Comparison of ENCODE assay signal across 1 cellular context in the genomic region with DNA sequence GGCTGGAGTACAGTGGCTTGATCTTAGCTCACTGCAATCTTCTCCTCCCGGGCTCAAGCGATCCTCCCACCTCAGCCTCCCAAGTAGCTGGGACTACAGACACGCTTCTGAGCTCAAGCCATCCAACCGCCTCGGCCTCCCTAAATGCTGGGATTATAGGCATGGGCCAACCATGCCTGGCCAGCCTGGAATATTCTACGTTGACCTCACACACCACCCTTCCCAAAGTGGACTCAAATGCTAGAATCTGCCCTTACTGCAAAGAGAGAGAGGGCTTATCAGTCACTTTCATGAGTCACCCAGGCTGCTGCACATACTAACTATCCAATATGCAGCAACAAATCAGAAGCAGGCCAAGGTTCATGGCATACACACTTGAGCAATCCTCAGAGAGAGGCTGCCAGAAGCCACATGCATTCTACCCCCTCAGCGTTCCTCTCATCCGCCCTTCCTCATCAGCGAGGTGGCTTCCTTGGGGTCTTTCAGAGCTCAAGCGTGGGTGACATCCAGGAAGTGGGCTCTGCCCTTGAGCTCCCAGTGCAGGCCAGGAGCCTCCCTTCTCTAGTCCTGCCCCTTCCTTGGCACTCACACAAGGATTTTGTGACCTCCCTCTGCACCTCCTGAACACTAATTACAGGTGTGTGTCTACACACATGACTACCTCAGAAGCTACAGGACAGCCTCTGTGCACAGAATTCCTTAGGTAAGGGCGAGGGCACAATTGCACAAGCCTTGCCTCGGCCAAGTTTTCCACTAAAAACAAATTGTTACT.
TF ChIP-seq lines count a peak whose summit lies in the region.

No MANE protein-coding gene starts in this region.

TF ChIP-seq in HepG2, 621 proteins besides CTCF, POLR2A, EP300 and RAD21 (continued from another document and continues in another):
- TF ChIP-seq ZNF878 (CRISPR knock-in tag; IDR thresholded peaks at IDR 0.05) (no peak), SNAI1 (CRISPR knock-in tag; IDR thresholded peaks at IDR 0.05; ENCODE audit: borderline replicate concordance) (no peak), TBX3 (IDR thresholded peaks at IDR 0.05; ENCODE audit: borderline replicate concordance) (peak; percentile 41; the same call in 1 of the 2 replicates), NFKBIZ (CRISPR knock-in tag; IDR thresholded peaks at IDR 0.05) (no peak; the same call in 1 of the 2 replicates), ZNF180 (CRISPR knock-in tag; IDR thresholded peaks at IDR 0.05; ENCODE audit: borderline replicate concordance, low read depth) (no peak), NFATC3 (CRISPR knock-in tag; IDR thresholded peaks at IDR 0.05) (no peak), MBD4 (IDR thresholded peaks at IDR 0.05; ENCODE audit: borderline replicate concordance, low read length) (no peak), SRY (CRISPR knock-in tag; IDR thresholded peaks at IDR 0.05) (no peak), SKI (IDR thresholded peaks at IDR 0.05; ENCODE audit: partially characterized antibody) (peak; percentile 65), ZNF446 (CRISPR knock-in tag; IDR thresholded peaks at IDR 0.05) (no peak), ARNT (IDR thresholded peaks at IDR 0.05) (no peak), ZNF543 (CRISPR knock-in tag; IDR thresholded peaks at IDR 0.05) (no peak), ATF1 (CRISPR knock-in tag; IDR thresholded peaks at IDR 0.05) (no peak), ZNF550 (CRISPR knock-in tag; IDR thresholded peaks at IDR 0.05; ENCODE audit: borderline replicate concordance) (no peak), TP53 (CRISPR knock-in tag; conservative IDR thresholded peaks at IDR 0.05) (no peak), GTF3A (CRISPR knock-in tag; conservative IDR thresholded peaks at IDR 0.05) (no peak), ARNT2 (CRISPR knock-in tag; IDR thresholded peaks at IDR 0.05; ENCODE audit: low read depth) (0 out of 2 replicates have a peak, but pooled peaks have one; percentile 65), RFX3 (CRISPR knock-in tag; IDR thresholded peaks at IDR 0.05) (no peak), FOXA3 (CRISPR knock-in tag; IDR thresholded peaks at IDR 0.05) (peak; percentile 82), NFYB (CRISPR knock-in tag; IDR thresholded peaks at IDR 0.05) (no peak), YEATS2 (CRISPR knock-in tag; IDR thresholded peaks at IDR 0.05; ENCODE audit: borderline replicate concordance) (no peak), DPF2 (CRISPR knock-in tag; IDR thresholded peaks at IDR 0.05; ENCODE audit: borderline replicate concordance, low read depth) (peak; percentile 82; the same call in 1 of the 2 replicates), ATM (IDR thresholded peaks at IDR 0.05; ENCODE audit: borderline replicate concordance) (no peak), EHMT2 (IDR thresholded peaks at IDR 0.05; ENCODE audit: borderline replicate concordance, low read depth, low read length) (peak; percentile 67; the same call in 1 of the 2 replicates), HNRNPL (IDR thresholded peaks at IDR 0.05; ENCODE audit: low read depth, low read length) (no peak), CBX2 (IDR thresholded peaks at IDR 0.05; ENCODE audit: low read depth, low read length) (no peak), CBX2 (CRISPR knock-in tag; IDR thresholded peaks at IDR 0.05; ENCODE audit: low read depth) (0 out of 2 replicates have a peak, but pooled peaks have one; percentile 43), ARNTL (CRISPR knock-in tag; IDR thresholded peaks at IDR 0.05) (no peak), ERF (CRISPR knock-in tag; IDR thresholded peaks at IDR 0.05) (peak; percentile 74), MEIS2 (CRISPR knock-in tag; IDR thresholded peaks at IDR 0.05) (0 out of 2 replicates have a peak, but pooled peaks have one; percentile 21), AKAP8 (CRISPR knock-in tag; IDR thresholded peaks at IDR 0.05) (no peak), ZNF841 (CRISPR knock-in tag; IDR thresholded peaks at IDR 0.05; ENCODE audit: borderline replicate concordance) (no peak), ZFP82 (CRISPR knock-in tag; IDR thresholded peaks at IDR 0.05; ENCODE audit: borderline replicate concordance) (no peak), BRD4 (CRISPR knock-in tag; IDR thresholded peaks at IDR 0.05) (no peak), RXRA (CRISPR knock-in tag; IDR thresholded peaks at IDR 0.05) (peak; percentile 97)
- TF ChIP-seq, protein P1, sequence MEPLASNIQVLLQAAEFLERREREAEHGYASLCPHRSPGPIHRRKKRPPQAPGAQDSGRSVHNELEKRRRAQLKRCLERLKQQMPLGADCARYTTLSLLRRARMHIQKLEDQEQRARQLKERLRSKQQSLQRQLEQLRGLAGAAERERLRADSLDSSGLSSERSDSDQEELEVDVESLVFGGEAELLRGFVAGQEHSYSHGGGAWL (CRISPR knock-in tag; IDR thresholded peaks at IDR 0.05): no peak
- TF ChIP-seq, protein P2, sequence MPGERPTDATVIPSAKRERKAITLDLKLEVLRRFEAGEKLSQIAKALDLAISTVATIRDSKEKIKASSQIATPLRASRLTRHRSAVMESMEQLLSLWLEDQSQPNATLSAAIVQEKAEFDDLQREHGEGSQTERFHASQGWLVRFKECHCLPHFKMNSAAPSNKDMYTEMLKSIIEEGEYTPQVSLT (CRISPR knock-in tag; IDR thresholded peaks at IDR 0.05; ENCODE audit: borderline replicate concordance, low read depth): no peak
- TF ChIP-seq, protein P3, sequence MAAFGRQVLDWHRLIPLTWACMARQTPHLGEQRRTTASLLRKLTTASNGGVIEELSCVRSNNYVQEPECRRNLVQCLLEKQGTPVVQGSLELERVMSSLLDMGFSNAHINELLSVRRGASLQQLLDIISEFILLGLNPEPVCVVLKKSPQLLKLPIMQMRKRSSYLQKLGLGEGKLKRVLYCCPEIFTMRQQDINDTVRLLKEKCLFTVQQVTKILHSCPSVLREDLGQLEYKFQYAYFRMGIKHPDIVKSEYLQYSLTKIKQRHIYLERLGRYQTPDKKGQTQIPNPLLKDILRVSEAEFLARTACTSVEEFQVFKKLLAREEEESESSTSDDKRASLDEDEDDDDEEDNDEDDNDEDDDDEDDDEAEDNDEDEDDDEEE (CRISPR knock-in tag; IDR thresholded peaks at IDR 0.05): peak; percentile 55; the same call in 1 of the 2 replicates
- TF ChIP-seq, protein P4, sequence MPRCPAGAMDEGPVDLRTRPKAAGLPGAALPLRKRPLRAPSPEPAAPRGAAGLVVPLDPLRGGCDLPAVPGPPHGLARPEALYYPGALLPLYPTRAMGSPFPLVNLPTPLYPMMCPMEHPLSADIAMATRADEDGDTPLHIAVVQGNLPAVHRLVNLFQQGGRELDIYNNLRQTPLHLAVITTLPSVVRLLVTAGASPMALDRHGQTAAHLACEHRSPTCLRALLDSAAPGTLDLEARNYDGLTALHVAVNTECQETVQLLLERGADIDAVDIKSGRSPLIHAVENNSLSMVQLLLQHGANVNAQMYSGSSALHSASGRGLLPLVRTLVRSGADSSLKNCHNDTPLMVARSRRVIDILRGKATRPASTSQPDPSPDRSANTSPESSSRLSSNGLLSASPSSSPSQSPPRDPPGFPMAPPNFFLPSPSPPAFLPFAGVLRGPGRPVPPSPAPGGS (CRISPR knock-in tag; IDR thresholded peaks at IDR 0.05): no peak
- TF ChIP-seq, protein P5, sequence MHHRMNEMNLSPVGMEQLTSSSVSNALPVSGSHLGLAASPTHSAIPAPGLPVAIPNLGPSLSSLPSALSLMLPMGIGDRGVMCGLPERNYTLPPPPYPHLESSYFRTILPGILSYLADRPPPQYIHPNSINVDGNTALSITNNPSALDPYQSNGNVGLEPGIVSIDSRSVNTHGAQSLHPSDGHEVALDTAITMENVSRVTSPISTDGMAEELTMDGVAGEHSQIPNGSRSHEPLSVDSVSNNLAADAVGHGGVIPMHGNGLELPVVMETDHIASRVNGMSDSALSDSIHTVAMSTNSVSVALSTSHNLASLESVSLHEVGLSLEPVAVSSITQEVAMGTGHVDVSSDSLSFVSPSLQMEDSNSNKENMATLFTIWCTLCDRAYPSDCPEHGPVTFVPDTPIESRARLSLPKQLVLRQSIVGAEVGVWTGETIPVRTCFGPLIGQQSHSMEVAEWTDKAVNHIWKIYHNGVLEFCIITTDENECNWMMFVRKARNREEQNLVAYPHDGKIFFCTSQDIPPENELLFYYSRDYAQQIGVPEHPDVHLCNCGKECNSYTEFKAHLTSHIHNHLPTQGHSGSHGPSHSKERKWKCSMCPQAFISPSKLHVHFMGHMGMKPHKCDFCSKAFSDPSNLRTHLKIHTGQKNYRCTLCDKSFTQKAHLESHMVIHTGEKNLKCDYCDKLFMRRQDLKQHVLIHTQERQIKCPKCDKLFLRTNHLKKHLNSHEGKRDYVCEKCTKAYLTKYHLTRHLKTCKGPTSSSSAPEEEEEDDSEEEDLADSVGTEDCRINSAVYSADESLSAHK (CRISPR knock-in tag; IDR thresholded peaks at IDR 0.05; ENCODE audit: borderline replicate concordance): no peak
- TF ChIP-seq, protein P6, sequence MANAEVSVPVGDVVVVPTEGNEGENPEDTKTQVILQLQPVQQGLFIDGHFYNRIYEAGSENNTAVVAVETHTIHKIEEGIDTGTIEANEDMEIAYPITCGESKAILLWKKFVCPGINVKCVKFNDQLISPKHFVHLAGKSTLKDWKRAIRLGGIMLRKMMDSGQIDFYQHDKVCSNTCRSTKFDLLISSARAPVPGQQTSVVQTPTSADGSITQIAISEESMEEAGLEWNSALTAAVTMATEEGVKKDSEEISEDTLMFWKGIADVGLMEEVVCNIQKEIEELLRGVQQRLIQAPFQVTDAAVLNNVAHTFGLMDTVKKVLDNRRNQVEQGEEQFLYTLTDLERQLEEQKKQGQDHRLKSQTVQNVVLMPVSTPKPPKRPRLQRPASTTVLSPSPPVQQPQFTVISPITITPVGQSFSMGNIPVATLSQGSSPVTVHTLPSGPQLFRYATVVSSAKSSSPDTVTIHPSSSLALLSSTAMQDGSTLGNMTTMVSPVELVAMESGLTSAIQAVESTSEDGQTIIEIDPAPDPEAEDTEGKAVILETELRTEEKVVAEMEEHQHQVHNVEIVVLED (CRISPR knock-in tag; IDR thresholded peaks at IDR 0.05; ENCODE audit: borderline replicate concordance): no peak
- TF ChIP-seq, protein P7, sequence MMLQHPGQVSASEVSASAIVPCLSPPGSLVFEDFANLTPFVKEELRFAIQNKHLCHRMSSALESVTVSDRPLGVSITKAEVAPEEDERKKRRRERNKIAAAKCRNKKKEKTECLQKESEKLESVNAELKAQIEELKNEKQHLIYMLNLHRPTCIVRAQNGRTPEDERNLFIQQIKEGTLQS (CRISPR knock-in tag; IDR thresholded peaks at IDR 0.05): peak; percentile 97
- TF ChIP-seq, protein P8, sequence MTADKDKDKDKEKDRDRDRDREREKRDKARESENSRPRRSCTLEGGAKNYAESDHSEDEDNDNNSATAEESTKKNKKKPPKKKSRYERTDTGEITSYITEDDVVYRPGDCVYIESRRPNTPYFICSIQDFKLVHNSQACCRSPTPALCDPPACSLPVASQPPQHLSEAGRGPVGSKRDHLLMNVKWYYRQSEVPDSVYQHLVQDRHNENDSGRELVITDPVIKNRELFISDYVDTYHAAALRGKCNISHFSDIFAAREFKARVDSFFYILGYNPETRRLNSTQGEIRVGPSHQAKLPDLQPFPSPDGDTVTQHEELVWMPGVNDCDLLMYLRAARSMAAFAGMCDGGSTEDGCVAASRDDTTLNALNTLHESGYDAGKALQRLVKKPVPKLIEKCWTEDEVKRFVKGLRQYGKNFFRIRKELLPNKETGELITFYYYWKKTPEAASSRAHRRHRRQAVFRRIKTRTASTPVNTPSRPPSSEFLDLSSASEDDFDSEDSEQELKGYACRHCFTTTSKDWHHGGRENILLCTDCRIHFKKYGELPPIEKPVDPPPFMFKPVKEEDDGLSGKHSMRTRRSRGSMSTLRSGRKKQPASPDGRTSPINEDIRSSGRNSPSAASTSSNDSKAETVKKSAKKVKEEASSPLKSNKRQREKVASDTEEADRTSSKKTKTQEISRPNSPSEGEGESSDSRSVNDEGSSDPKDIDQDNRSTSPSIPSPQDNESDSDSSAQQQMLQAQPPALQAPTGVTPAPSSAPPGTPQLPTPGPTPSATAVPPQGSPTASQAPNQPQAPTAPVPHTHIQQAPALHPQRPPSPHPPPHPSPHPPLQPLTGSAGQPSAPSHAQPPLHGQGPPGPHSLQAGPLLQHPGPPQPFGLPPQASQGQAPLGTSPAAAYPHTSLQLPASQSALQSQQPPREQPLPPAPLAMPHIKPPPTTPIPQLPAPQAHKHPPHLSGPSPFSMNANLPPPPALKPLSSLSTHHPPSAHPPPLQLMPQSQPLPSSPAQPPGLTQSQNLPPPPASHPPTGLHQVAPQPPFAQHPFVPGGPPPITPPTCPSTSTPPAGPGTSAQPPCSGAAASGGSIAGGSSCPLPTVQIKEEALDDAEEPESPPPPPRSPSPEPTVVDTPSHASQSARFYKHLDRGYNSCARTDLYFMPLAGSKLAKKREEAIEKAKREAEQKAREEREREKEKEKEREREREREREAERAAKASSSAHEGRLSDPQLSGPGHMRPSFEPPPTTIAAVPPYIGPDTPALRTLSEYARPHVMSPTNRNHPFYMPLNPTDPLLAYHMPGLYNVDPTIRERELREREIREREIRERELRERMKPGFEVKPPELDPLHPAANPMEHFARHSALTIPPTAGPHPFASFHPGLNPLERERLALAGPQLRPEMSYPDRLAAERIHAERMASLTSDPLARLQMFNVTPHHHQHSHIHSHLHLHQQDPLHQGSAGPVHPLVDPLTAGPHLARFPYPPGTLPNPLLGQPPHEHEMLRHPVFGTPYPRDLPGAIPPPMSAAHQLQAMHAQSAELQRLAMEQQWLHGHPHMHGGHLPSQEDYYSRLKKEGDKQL (CRISPR knock-in tag; IDR thresholded peaks at IDR 0.05; ENCODE audit: low read depth): 0 out of 2 replicates have a peak, but pooled peaks have one; percentile 35
- TF ChIP-seq, protein P9, sequence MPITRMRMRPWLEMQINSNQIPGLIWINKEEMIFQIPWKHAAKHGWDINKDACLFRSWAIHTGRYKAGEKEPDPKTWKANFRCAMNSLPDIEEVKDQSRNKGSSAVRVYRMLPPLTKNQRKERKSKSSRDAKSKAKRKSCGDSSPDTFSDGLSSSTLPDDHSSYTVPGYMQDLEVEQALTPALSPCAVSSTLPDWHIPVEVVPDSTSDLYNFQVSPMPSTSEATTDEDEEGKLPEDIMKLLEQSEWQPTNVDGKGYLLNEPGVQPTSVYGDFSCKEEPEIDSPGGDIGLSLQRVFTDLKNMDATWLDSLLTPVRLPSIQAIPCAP (CRISPR knock-in tag; IDR thresholded peaks at IDR 0.05; ENCODE audit: low read depth): no peak
- TF ChIP-seq, protein P10, sequence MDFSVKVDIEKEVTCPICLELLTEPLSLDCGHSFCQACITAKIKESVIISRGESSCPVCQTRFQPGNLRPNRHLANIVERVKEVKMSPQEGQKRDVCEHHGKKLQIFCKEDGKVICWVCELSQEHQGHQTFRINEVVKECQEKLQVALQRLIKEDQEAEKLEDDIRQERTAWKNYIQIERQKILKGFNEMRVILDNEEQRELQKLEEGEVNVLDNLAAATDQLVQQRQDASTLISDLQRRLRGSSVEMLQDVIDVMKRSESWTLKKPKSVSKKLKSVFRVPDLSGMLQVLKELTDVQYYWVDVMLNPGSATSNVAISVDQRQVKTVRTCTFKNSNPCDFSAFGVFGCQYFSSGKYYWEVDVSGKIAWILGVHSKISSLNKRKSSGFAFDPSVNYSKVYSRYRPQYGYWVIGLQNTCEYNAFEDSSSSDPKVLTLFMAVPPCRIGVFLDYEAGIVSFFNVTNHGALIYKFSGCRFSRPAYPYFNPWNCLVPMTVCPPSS (IDR thresholded peaks at IDR 0.05): no peak
- TF ChIP-seq, protein P11, sequence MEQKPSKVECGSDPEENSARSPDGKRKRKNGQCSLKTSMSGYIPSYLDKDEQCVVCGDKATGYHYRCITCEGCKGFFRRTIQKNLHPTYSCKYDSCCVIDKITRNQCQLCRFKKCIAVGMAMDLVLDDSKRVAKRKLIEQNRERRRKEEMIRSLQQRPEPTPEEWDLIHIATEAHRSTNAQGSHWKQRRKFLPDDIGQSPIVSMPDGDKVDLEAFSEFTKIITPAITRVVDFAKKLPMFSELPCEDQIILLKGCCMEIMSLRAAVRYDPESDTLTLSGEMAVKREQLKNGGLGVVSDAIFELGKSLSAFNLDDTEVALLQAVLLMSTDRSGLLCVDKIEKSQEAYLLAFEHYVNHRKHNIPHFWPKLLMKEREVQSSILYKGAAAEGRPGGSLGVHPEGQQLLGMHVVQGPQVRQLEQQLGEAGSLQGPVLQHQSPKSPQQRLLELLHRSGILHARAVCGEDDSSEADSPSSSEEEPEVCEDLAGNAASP (CRISPR knock-in tag; IDR thresholded peaks at IDR 0.05; ENCODE audit: borderline replicate concordance): peak; percentile 82; the same call in 1 of the 2 replicates
